ENCODE assay signal across 9 cellular contexts in the genomic region with DNA sequence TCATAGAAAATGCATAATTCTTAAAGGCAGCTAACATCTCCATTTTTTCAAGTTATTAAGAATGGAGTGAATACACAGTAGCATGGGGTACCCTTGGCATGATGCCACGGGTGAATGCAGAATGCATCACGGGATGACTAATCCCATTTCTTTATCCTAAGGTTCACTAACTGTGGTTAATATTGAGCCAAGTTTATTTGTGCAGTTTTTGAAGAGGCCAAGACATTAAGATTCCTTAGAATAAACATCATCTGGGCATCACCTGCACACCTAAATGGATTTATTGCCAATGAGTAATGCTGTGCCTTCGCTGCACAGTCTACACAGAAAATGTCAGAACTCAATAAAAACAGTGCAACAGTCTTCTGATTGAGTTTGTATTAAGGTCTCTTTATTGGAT.
A peak's percentile ranks its signal among the peaks of the same experiment; 100 is the strongest.
DNase-seq lines count a peak whose midpoint lies in the region; ATAC-seq and TF ChIP-seq lines count a peak whose summit lies in the region.
"Had no signal": no experiment of that assay in that cellular context is flagged by ENCODE, and none has a peak within 500 bp of the region (broad histone marks: within the 10 kb centered on the region; RNA-seq: fewer than 3 reads in every experiment).

No MANE protein-coding gene starts in this region.

- no peak overlapping the region for H3K4me2 ChIP-seq in mesenchymal stem cell (ENCODE audit: low read length, poor library complexity, severe bottlenecking)

- no peak overlapping the region for H2BK120ac ChIP-seq in mesenchymal stem cell (ENCODE audit: low read depth, low read length)

- H3K27me3 ChIP-seq in mesenchymal stem cell (ENCODE audit: control insufficient read depth in 1 of 2, insufficient read depth in 1 of 2, low read length in 2 of 2): no peaks in the 10 kb centered on the region

- POLR2A ChIA-PET in HEK293T (lab: Yijun Ruan, JAX): no interaction called here

- no peak overlapping the region for H3K9ac ChIP-seq in mesenchymal stem cell (ENCODE audit: low read length)

- no peak overlapping the region for H3K23ac ChIP-seq in mesenchymal stem cell (ENCODE audit: low read length in 2 of 2)

- 0% methylated on average over 2 of the region's 3 CpGs for WGBS in mesenchymal stem cell

- H3K79me1 ChIP-seq in mesenchymal stem cell (replicated peaks; ENCODE audit: low read length, poor library complexity, severe bottlenecking): no peaks in the 10 kb centered on the region

- H3K27ac ChIP-seq in mesenchymal stem cell (ENCODE audit: low read length, poor library complexity, severe bottlenecking): peak overlapping the region; percentile 94

- in situ Hi-C loops in astrocyte of the cerebellum (cut with HindIII; ENCODE audit: low sequenced_read_pairs): no loop called here

- H2AK5ac ChIP-seq in mesenchymal stem cell (ENCODE audit: low read length, severe bottlenecking): no peak overlapping the region

- H3K4me3 ChIP-seq in astrocyte of the cerebellum (ENCODE audit: low read depth, low read length) (no peak overlapping the region), mesenchymal stem cell (ENCODE audit: insufficient read depth in 1 of 2, low read depth in 1 of 2, low read length in 2 of 2) (no peak overlapping the region)

- no peak for TF ChIP-seq CTCF in astrocyte of the cerebellum (IDR thresholded peaks at IDR 0.05; ENCODE audit: low read depth, low read length, missing control alignments)

- H3K36me3 ChIP-seq in mesenchymal stem cell (ENCODE audit: control insufficient read depth in 1 of 2, insufficient read depth in 2 of 2, low read depth in 1 of 2, low read length in 2 of 2): no peaks in the 10 kb centered on the region

- H2AFZ ChIP-seq in mesenchymal stem cell (ENCODE audit: low read depth, low read length): no peak overlapping the region

- no peak overlapping the region for H2BK12ac ChIP-seq in mesenchymal stem cell (ENCODE audit: low read length in 2 of 2)

- no peak overlapping the region for H3K18ac ChIP-seq in mesenchymal stem cell (ENCODE audit: low read depth in 1 of 2, low read length in 2 of 2)

- H4K8ac ChIP-seq in mesenchymal stem cell (ENCODE audit: low read length): no peak overlapping the region

- no peak overlapping the region for H3K14ac ChIP-seq in mesenchymal stem cell (ENCODE audit: low read length in 2 of 2)

- no peak overlapping the region for H2BK15ac ChIP-seq in mesenchymal stem cell (ENCODE audit: low read depth, poor library complexity, severe bottlenecking)

- no peak overlapping the region for H2BK5ac ChIP-seq in mesenchymal stem cell (ENCODE audit: low read depth, low read length, poor library complexity, severe bottlenecking)

- H3K4ac ChIP-seq in mesenchymal stem cell (ENCODE audit: low read depth in 1 of 2, low read length in 2 of 2): no peak overlapping the region

- DNase-seq in EH (ENCODE audit: low read depth) (peak; percentile 11), NCI-H1105 (lab: John Stamatoyannopoulos, UW) (peak; percentile 25), astrocyte of the cerebellum (ENCODE audit: low read depth) (peak; percentile 68), mesenchymal stem cell (peak; percentile 65), NCI-H510A (lab: John Stamatoyannopoulos, UW) (no peak), GM19238 (ENCODE audit: insufficient read length, low spot score) (no peak), HEK293T (ENCODE audit: extremely low spot score) (no peak)
- DNase-seq: NCI-H1092 treated with DMSO at 0.1 percent for 48 hours had no signal

- no peak overlapping the region for H4K91ac ChIP-seq in mesenchymal stem cell (ENCODE audit: low read length)

- H3K9me3 ChIP-seq in mesenchymal stem cell (ENCODE audit: control insufficient read depth, low read length): no peaks in the 10 kb centered on the region

- no peak for ATAC-seq in GM19035 (IDR thresholded peaks at IDR 0.05; ENCODE audit: unreplicated experiment)

- peaks cover 3% of the 10 kb centered on the region for H3K4me1 ChIP-seq in mesenchymal stem cell (ENCODE audit: control insufficient read depth, insufficient read depth, low read depth, low read length)

- CTCF ChIA-PET in HEK293T (lab: Yijun Ruan, JAX): interaction anchor here (0.7 kb wide), 1 partner anchor 85 kb away, joined by 3 read pairs; no protein-coding TSS in a partner anchor

TF ChIP-seq in HEK293T, 16 proteins besides CTCF, POLR2A, EP300 and RAD21:
- TF ChIP-seq SP1 (IDR thresholded peaks at IDR 0.05) (no peak), TARDBP (IDR thresholded peaks at IDR 0.05) (no peak), FOXA1 (IDR thresholded peaks at IDR 0.05) (no peak), SUZ12 (IDR thresholded peaks at IDR 0.05) (no peak), FOXK2 (IDR thresholded peaks at IDR 0.05) (no peak), ELF4 (IDR thresholded peaks at IDR 0.05) (no peak), ARNT (IDR thresholded peaks at IDR 0.05) (no peak), CTBP1 (IDR thresholded peaks at IDR 0.05; ENCODE audit: borderline replicate concordance) (no peak), NFRKB (IDR thresholded peaks at IDR 0.05) (no peak), FOXM1 (IDR thresholded peaks at IDR 0.05; ENCODE audit: borderline replicate concordance) (no peak), LEF1 (IDR thresholded peaks at IDR 0.05; ENCODE audit: borderline replicate concordance) (no peak), HDGF (IDR thresholded peaks at IDR 0.05; ENCODE audit: borderline replicate concordance) (no peak), ZNF384 (IDR thresholded peaks at IDR 0.05) (no peak), L3MBTL2 (conservative IDR thresholded peaks at IDR 0.05) (no peak), BHLHE40 (IDR thresholded peaks at IDR 0.05; ENCODE audit: borderline replicate concordance) (no peak)
- TF ChIP-seq, protein P1, sequence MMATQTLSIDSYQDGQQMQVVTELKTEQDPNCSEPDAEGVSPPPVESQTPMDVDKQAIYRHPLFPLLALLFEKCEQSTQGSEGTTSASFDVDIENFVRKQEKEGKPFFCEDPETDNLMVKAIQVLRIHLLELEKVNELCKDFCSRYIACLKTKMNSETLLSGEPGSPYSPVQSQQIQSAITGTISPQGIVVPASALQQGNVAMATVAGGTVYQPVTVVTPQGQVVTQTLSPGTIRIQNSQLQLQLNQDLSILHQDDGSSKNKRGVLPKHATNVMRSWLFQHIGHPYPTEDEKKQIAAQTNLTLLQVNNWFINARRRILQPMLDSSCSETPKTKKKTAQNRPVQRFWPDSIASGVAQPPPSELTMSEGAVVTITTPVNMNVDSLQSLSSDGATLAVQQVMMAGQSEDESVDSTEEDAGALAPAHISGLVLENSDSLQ (IDR thresholded peaks at IDR 0.05): no peak

Comparison
In these comparisons a context has a peak if more than half of its experiments do, and no peak if none do; other contexts are left out.
1. DNase-seq: peak in EH (single experiment), NCI-H1105 (single experiment), astrocyte of the cerebellum (single experiment) and mesenchymal stem cell (single experiment); none in NCI-H510A (single experiment), GM19238 (single experiment) and HEK293T (single experiment).